ENCODE assay signal across 12 cellular contexts in the genomic region with DNA sequence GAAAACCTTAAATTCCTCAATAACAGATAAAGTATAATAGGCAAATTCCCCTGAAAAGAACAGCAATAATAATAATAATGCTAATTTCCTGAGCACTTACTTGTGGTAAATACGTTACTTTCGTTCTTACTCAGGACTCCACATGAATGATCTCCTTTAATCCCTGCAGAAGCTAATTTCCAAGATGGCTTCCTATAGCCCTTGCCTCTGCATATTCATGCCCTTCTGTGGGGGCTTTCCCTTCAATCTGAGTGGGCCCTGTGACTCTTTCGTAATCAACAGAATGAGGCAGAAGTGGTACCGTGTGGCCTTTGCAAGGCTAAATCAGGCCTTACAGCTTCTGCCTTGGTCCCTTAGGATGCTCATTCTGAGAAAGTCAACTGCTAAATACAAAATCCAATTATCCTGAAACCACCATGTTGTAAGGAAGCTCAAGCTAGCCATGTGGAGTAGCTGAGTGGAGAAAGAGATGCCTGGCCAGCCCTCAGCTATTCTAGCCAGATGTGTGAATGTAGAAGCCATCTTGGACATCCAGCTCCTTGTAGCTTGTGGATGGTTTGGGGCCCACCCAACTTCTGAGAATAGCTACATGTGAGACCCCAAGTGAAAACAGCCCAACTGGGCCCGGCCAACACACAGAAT. TPM values are rescaled to one million over a fixed set of nuclear protein-coding genes. Genes with fewer than 3 reads are reported as not detected.
DNase-seq lines count a peak whose midpoint lies in the region; ATAC-seq and TF ChIP-seq lines count a peak whose summit lies in the region.
"Had no signal": no experiment of that assay in that cellular context is flagged by ENCODE, and none has a peak within 500 bp of the region (broad histone marks: within the 10 kb centered on the region; RNA-seq: fewer than 3 reads in every experiment).

No MANE protein-coding gene starts in this region.

- H3K36me3 ChIP-seq in HEK293 (ENCODE audit: control insufficient read depth in 2 of 2, insufficient read depth in 1 of 2, low read length in 2 of 2), result no peaks in the 10 kb centered on the region
- H3K36me3 ChIP-seq: ovary, WERI-Rb-1 had no signal

- peaks cover 5% of the 10 kb centered on the region for H3K9me3 Mint-ChIP-seq in activated CD4-positive, alpha-beta T cell treated with anti-CD3 and anti-CD28 coated beads, Interleukin-2, amount 10 ng/mL, durations not matched to agents 7 days and 5 days
- H3K9me3 Mint-ChIP-seq in activated CD4-positive, alpha-beta memory T cell treated with anti-CD3 and anti-CD28 coated beads, Interleukin-2, amount 10 ng/mL, durations not matched to agents 7 days and 5 days, result peaks cover 2% of the 10 kb centered on the region

- DNase-seq in activated CD4-positive, alpha-beta T cell treated with anti-CD3 and anti-CD28 coated beads for 48 hours, result peak; percentile 56
- no peak for DNase-seq in activated CD4-positive, alpha-beta T cell treated with anti-CD3 and anti-CD28 coated beads, Interleukin-2, amount 10 ng/mL, durations not matched to agents 7 days and 5 days
- no peak for DNase-seq in activated CD4-positive, alpha-beta memory T cell treated with anti-CD3 and anti-CD28 coated beads, Interleukin-2, amount 10 ng/mL, durations not matched to agents 7 days and 5 days
- peak; percentile 30 to 52 for DNase-seq in stimulated activated CD8-positive, alpha-beta memory T cell treated with anti-CD3 and anti-CD28 coated beads, Interleukin-15, amount 100 ng/mL, for 48 hours (ENCODE audit: low read depth in 2 of 2)
- no peak for DNase-seq in NCI-H510A treated with DMSO at 0.1 percent for 48 hours (lab: John Stamatoyannopoulos, UW)
- no peak for DNase-seq in NCI-H187 treated with DMSO at 0.1 percent for 48 hours (lab: John Stamatoyannopoulos, UW)
- DNase-seq: ACHN, cortex of kidney, ovary, WERI-Rb-1 had no signal

- peaks cover 4% of the 10 kb centered on the region; the same call in 1 of the 2 replicates for H3K4me1 ChIP-seq in HEK293 (ENCODE audit: control insufficient read depth, insufficient read depth, low read length)

- no peaks in the 10 kb centered on the region for H3K9me3 ChIP-seq in HEK293 (ENCODE audit: control insufficient read depth, insufficient read depth, low read depth, low read length)
- H3K9me3 ChIP-seq: ovary had no signal

- H3K4me1 Mint-ChIP-seq in activated CD4-positive, alpha-beta T cell treated with anti-CD3 and anti-CD28 coated beads, Interleukin-2, amount 10 ng/mL, durations not matched to agents 7 days and 5 days, result peaks cover 55% of the 10 kb centered on the region
- H3K4me1 Mint-ChIP-seq in activated CD4-positive, alpha-beta memory T cell treated with anti-CD3 and anti-CD28 coated beads, Interleukin-2, amount 10 ng/mL, durations not matched to agents 7 days and 5 days, result peaks cover 60% of the 10 kb centered on the region

- H3K36me3 Mint-ChIP-seq in activated CD4-positive, alpha-beta T cell treated with anti-CD3 and anti-CD28 coated beads, Interleukin-2, amount 10 ng/mL, durations not matched to agents 7 days and 5 days (ENCODE audit: low read depth), result peaks cover 4% of the 10 kb centered on the region
- no peaks in the 10 kb centered on the region for H3K36me3 Mint-ChIP-seq in activated CD4-positive, alpha-beta memory T cell treated with anti-CD3 and anti-CD28 coated beads, Interleukin-2, amount 10 ng/mL, durations not matched to agents 7 days and 5 days (ENCODE audit: low read depth)

- POLR2A ChIA-PET in activated CD4-positive, alpha-beta T cell treated with anti-CD3 and anti-CD28 coated beads, Interleukin-2, amount 10 ng/mL, durations not matched to agents 7 days and 5 days (lab: Charles Lee), result no interaction called here
- POLR2A ChIA-PET in HEK293 (lab: Yijun Ruan, JAX), result no interaction called here
- POLR2A ChIA-PET in activated CD4-positive, alpha-beta memory T cell treated with anti-CD3 and anti-CD28 coated beads, Interleukin-2, amount 10 ng/mL, durations not matched to agents 7 days and 5 days (lab: Charles Lee), result interaction anchor here (0.6 to 2.1 kb wide), 8 partner anchors 16 to 275 kb away, joined by 3 to 14 read pairs (median 4); partner anchors contain the start of genes RANBP9 and SIRT5

- H3K4me3 ChIP-seq in HEK293 (ENCODE audit: low read depth, low read length), result no peak overlapping the region
- H3K4me3 ChIP-seq: ovary had no signal

- CTCF ChIA-PET in activated CD4-positive, alpha-beta T cell treated with anti-CD3 and anti-CD28 coated beads, Interleukin-2, amount 10 ng/mL, durations not matched to agents 7 days and 5 days (lab: Charles Lee), result interaction anchor here (1.1 to 3.1 kb wide), 3 partner anchors 8 to 149 kb away, joined by 3 to 12 read pairs (median 4); partner anchors contain the start of gene NOL7
- CTCF ChIA-PET in HEK293 (lab: Yijun Ruan, JAX), result interaction anchor here (0.6 to 1.5 kb wide), 2 partner anchors 10 to 79 kb away, joined by 3 to 4 read pairs; no protein-coding TSS in a partner anchor
- CTCF ChIA-PET in activated CD4-positive, alpha-beta memory T cell treated with anti-CD3 and anti-CD28 coated beads, Interleukin-2, amount 10 ng/mL, durations not matched to agents 7 days and 5 days (lab: Charles Lee), result interaction anchor here (0.5 to 2.7 kb wide), 7 partner anchors 14 to 149 kb away, joined by 3 to 11 read pairs (median 4); partner anchors contain the start of gene NOL7

- H3K4me3 Mint-ChIP-seq in activated CD4-positive, alpha-beta T cell treated with anti-CD3 and anti-CD28 coated beads, Interleukin-2, amount 10 ng/mL, durations not matched to agents 7 days and 5 days, result no peak overlapping the region
- no peak overlapping the region for H3K4me3 Mint-ChIP-seq in activated CD4-positive, alpha-beta memory T cell treated with anti-CD3 and anti-CD28 coated beads, Interleukin-2, amount 10 ng/mL, durations not matched to agents 7 days and 5 days

- H3K27ac ChIP-seq in HEK293 (ENCODE audit: extremely low read depth, low read depth, low read length), result no peak overlapping the region
- H3K27ac ChIP-seq: ovary, WERI-Rb-1 had no signal

- no peak overlapping the region for H3K27ac Mint-ChIP-seq in activated CD4-positive, alpha-beta T cell treated with anti-CD3 and anti-CD28 coated beads, Interleukin-2, amount 10 ng/mL, durations not matched to agents 7 days and 5 days
- H3K27ac Mint-ChIP-seq in activated CD4-positive, alpha-beta memory T cell treated with anti-CD3 and anti-CD28 coated beads, Interleukin-2, amount 10 ng/mL, durations not matched to agents 7 days and 5 days, result peak overlapping the region; percentile 13

- no peak for TF ChIP-seq CTCF in HEK293 (tag by site-specific recombination; IDR thresholded peaks at IDR 0.05)

- ATAC-seq in HG02840 (IDR thresholded peaks at IDR 0.05; ENCODE audit: low FRiP score, unreplicated experiment), result no peak

- H3K27me3 Mint-ChIP-seq in activated CD4-positive, alpha-beta T cell treated with anti-CD3 and anti-CD28 coated beads, Interleukin-2, amount 10 ng/mL, durations not matched to agents 7 days and 5 days, result peaks cover 4% of the 10 kb centered on the region
- H3K27me3 Mint-ChIP-seq in activated CD4-positive, alpha-beta memory T cell treated with anti-CD3 and anti-CD28 coated beads, Interleukin-2, amount 10 ng/mL, durations not matched to agents 7 days and 5 days, result no peaks in the 10 kb centered on the region

TF ChIP-seq in HEK293, 187 proteins besides CTCF, POLR2A, EP300 and RAD21:
- TF ChIP-seq ZNF394 (tag by site-specific recombination; IDR thresholded peaks at IDR 0.05; ENCODE audit: borderline replicate concordance), result peak; percentile 54
- TF ChIP-seq ZNF558 (tag by site-specific recombination; IDR thresholded peaks at IDR 0.05), result peak; percentile 48; the same call in 1 of the 2 replicates
- TF ChIP-seq ZNF660 (tag by site-specific recombination; IDR thresholded peaks at IDR 0.05), result no peak

RNA-seq across cellular contexts. Expression of gene MCUR1, which starts 50.5 kb away (rescaled TPM):
- total RNA-seq in activated CD4-positive, alpha-beta T cell treated with anti-CD3 and anti-CD28 coated beads, Interleukin-2, amount 10 ng/mL, durations not matched to agents 7 days and 5 days, result 10 to 100 TPM; 23.5 to 32.7 TPM
- total RNA-seq in activated CD4-positive, alpha-beta memory T cell treated with anti-CD3 and anti-CD28 coated beads, Interleukin-2, amount 10 ng/mL, durations not matched to agents 7 days and 5 days, result 10 to 100 TPM; 23.1 to 23.4 TPM

RNA-seq across cellular contexts. Expression of gene RANBP9, which starts 52.2 kb away (rescaled TPM):
- 10 to 100 TPM; 51.1 to 56.1 TPM for total RNA-seq in activated CD4-positive, alpha-beta T cell treated with anti-CD3 and anti-CD28 coated beads, Interleukin-2, amount 10 ng/mL, durations not matched to agents 7 days and 5 days
- 10 to 100 TPM; 66.8 to 69.1 TPM for total RNA-seq in activated CD4-positive, alpha-beta memory T cell treated with anti-CD3 and anti-CD28 coated beads, Interleukin-2, amount 10 ng/mL, durations not matched to agents 7 days and 5 days

Comparison
In these comparisons a context has a peak if more than half of its experiments do, and no peak if none do; other contexts are left out.
1. DNase-seq: peak in activated CD4-positive, alpha-beta T cell treated with anti-CD3 and anti-CD28 coated beads for 48 hours (single experiment) and stimulated activated CD8-positive, alpha-beta memory T cell treated with anti-CD3 and anti-CD28 coated beads, Interleukin-15, amount 100 ng/mL, for 48 hours (2 of 2); none in activated CD4-positive, alpha-beta T cell treated with anti-CD3 and anti-CD28 coated beads, Interleukin-2, amount 10 ng/mL, durations not matched to agents 7 days and 5 days (single experiment), activated CD4-positive, alpha-beta memory T cell treated with anti-CD3 and anti-CD28 coated beads, Interleukin-2, amount 10 ng/mL, durations not matched to agents 7 days and 5 days (single experiment), NCI-H510A treated with DMSO at 0.1 percent for 48 hours (single experiment) and NCI-H187 treated with DMSO at 0.1 percent for 48 hours (single experiment).